ENCODE assay signal across 23 cellular contexts in the genomic region with DNA sequence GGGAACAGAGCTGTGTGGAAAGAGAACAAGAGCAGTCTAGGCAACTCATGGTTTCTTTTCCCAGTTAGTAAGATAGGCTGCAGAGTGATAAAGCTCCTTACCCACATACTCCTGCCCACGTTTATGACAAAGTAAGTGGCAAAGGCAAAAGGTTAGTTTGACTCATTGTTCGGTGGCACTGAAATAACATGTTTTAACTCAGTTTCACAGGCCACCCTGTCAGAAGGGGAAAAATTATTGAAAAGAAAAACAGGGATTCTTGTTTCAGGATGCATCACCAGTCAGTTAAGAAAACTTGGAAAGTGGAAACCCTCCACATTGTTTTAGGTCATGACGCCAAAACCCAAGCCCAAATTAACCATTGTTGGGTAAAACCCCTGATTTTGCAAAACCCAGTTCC. TPM values are rescaled to one million over a fixed set of nuclear protein-coding genes. Genes with fewer than 3 reads are reported as not detected.
DNase-seq lines count a peak whose midpoint lies in the region; ATAC-seq and TF ChIP-seq lines count a peak whose summit lies in the region.
"Had no signal": no experiment of that assay in that cellular context is flagged by ENCODE, and none has a peak within 500 bp of the region (broad histone marks: within the 10 kb centered on the region; RNA-seq: fewer than 3 reads in every experiment).

No MANE protein-coding gene starts in this region.

- H3K4me3 ChIP-seq in fibroblast of the aortic adventitia (ENCODE audit: low read depth, low read length): no peak overlapping the region
- H3K4me3 ChIP-seq in skeletal muscle satellite cell (ENCODE audit: low read length): no peak overlapping the region
- H3K4me3 ChIP-seq: esophagus muscularis mucosa, K562, SJCRH30 had no signal

- H3K27me3 ChIP-seq in skeletal muscle satellite cell (ENCODE audit: control insufficient read depth, insufficient read depth, low read length): no peaks in the 10 kb centered on the region
- H3K27me3 ChIP-seq: esophagus muscularis mucosa had no signal

- H3K9ac ChIP-seq in skeletal muscle satellite cell (ENCODE audit: low read depth, low read length): peak overlapping the region; percentile 58

- intact Hi-C loops in Right ventricle myocardium superior (cut with DNase I): no loop called here

- no peaks in the 10 kb centered on the region for H3K36me3 ChIP-seq in skeletal muscle satellite cell (ENCODE audit: insufficient read depth, low read length)
- H3K36me3 ChIP-seq: esophagus muscularis mucosa, SJCRH30 had no signal

- no peaks in the 10 kb centered on the region for H3K9me3 ChIP-seq in skeletal muscle satellite cell (replicated peaks; ENCODE audit: low read length)
- H3K9me3 ChIP-seq: Caco-2, esophagus muscularis mucosa, SJCRH30 had no signal

- H3K4me1 ChIP-seq in skeletal muscle satellite cell (ENCODE audit: control insufficient read depth, insufficient read depth, low read length): peaks cover 27% of the 10 kb centered on the region

- TF ChIP-seq CTCF in fibroblast of the aortic adventitia (IDR thresholded peaks at IDR 0.05; ENCODE audit: insufficient read depth, low read length): no peak

- peak; percentile 71 for DNase-seq in HS-5 (ENCODE audit: low read depth)
- peak; percentile 18 for DNase-seq in T1000 (lab: John Stamatoyannopoulos, UW)
- peak; percentile 77 for DNase-seq in fibroblast of the aortic adventitia (ENCODE audit: low read depth)
- DNase-seq in GM03348 (ENCODE audit: low spot score): no peak
- no peak for DNase-seq in stimulated activated CD8-positive, alpha-beta memory T cell treated with anti-CD3 and anti-CD28 coated beads, Interleukin-4, amount 100 ng/mL, for 48 hours
- no peak for DNase-seq in Right ventricle myocardium superior
- no peak for DNase-seq in NCI-H2029 (lab: John Stamatoyannopoulos, UW)
- DNase-seq: activated B cell treated with CpG ODN at 0.5 μM for 24 hours; activated CD8-positive, alpha-beta T cell treated with anti-CD3 and anti-CD28 coated beads for 36 hours; activated naive CD4-positive, alpha-beta T cell treated with anti-CD3 and anti-CD28 coated beads for 36 hours; Caco-2; cerebellar nuclear complex; effector CD8-positive, alpha-beta T cell; glutamatergic neuron; MV-4-11; NCI-H187; NCI-H2227 treated with DMSO at 0.1 percent for 48 hours; SJCRH30; stimulated activated CD4-positive, alpha-beta T cell treated with anti-CD3 and anti-CD28 coated beads, Interleukin-12 subunit alpha, Interleukin-12 subunit beta, amount 100 ng/mL, for 4 hours had no signal

- peak overlapping the region; percentile 63 for H3K4me2 ChIP-seq in skeletal muscle satellite cell (ENCODE audit: low read length)

- ATAC-seq in Right ventricle myocardium superior (ENCODE audit: poor library complexity): no peak
- ATAC-seq: activated CD8-positive, alpha-beta T cell treated with anti-CD3 and anti-CD28 coated beads for 36 hours; K562 had no signal

RNA-seq across cellular contexts. Expression of a gene that starts 22.3 kb away (rescaled TPM):
- 217 and 1,070 TPM in 2 replicates for total RNA-seq in fibroblast of the aortic adventitia (ENCODE audit: low replicate concordance)
- total RNA-seq in skeletal muscle satellite cell (2012; rRNA removed): 46.9 and 53.5 TPM in 2 replicates
- 29.9 TPM for total RNA-seq in Right ventricle myocardium superior
- total RNA-seq: activated B cell treated with CpG ODN at 0.5 μM for 24 hours; activated naive CD4-positive, alpha-beta T cell treated with anti-CD3 and anti-CD28 coated beads for 36 hours; T-helper 2 cell treated with Interferon-gamma antibody and Interleukin-4, amounts not matched to agents 100 ng/mL and 5 ng/mL, for 36 hours had no signal

Comparison
In these comparisons a context has a peak if more than half of its experiments do, and no peak if none do; other contexts are left out.
1. DNase-seq: peak in HS-5 (single experiment), T1000 (single experiment) and fibroblast of the aortic adventitia (single experiment); none in GM03348 (single experiment), stimulated activated CD8-positive, alpha-beta memory T cell treated with anti-CD3 and anti-CD28 coated beads, Interleukin-4, amount 100 ng/mL, for 48 hours (single experiment), Right ventricle myocardium superior (single experiment) and NCI-H2029 (single experiment).